1 cellular context compared by ENCODE assay signal in genomic region chr19:1169921-1170885, GRCh38.
TF ChIP-seq lines count a peak whose summit lies in the region.

No MANE protein-coding gene starts in this region.

TF ChIP-seq in H1, 55 proteins besides CTCF, POLR2A, EP300 and RAD21:
- no peak for TF ChIP-seq FOSL1 (IDR thresholded peaks at IDR 0.05; ENCODE audit: insufficient read depth, low read depth, low read length)
- no peak for TF ChIP-seq SIX5 (IDR thresholded peaks at IDR 0.05; ENCODE audit: low read depth, low read length)
- no peak for TF ChIP-seq CHD1 (IDR thresholded peaks at IDR 0.05; ENCODE audit: low read depth, low read length)
- TF ChIP-seq TCF12 (IDR thresholded peaks at IDR 0.05; ENCODE audit: low read depth, low read length): no peak
- no peak for TF ChIP-seq EGR1 (IDR thresholded peaks at IDR 0.05; ENCODE audit: borderline replicate concordance, low read depth, low read length)
- no peak for TF ChIP-seq SP2 (IDR thresholded peaks at IDR 0.05; ENCODE audit: low read length)
- TF ChIP-seq CHD2 (IDR thresholded peaks at IDR 0.05; ENCODE audit: low read length): no peak
- no peak for TF ChIP-seq SUZ12 (IDR thresholded peaks at IDR 0.05; ENCODE audit: low read length)
- no peak for TF ChIP-seq KDM5A (IDR thresholded peaks at IDR 0.05; ENCODE audit: low read length)
- TF ChIP-seq RBBP5 (IDR thresholded peaks at IDR 0.05; ENCODE audit: borderline replicate concordance, low read depth, low read length): no peak
- no peak for TF ChIP-seq SAP30 (IDR thresholded peaks at IDR 0.05; ENCODE audit: insufficient read depth, insufficient replicate concordance, low read length)
- no peak for TF ChIP-seq BRCA1 (IDR thresholded peaks at IDR 0.05; ENCODE audit: low read depth, low read length)
